In the genomic region with DNA sequence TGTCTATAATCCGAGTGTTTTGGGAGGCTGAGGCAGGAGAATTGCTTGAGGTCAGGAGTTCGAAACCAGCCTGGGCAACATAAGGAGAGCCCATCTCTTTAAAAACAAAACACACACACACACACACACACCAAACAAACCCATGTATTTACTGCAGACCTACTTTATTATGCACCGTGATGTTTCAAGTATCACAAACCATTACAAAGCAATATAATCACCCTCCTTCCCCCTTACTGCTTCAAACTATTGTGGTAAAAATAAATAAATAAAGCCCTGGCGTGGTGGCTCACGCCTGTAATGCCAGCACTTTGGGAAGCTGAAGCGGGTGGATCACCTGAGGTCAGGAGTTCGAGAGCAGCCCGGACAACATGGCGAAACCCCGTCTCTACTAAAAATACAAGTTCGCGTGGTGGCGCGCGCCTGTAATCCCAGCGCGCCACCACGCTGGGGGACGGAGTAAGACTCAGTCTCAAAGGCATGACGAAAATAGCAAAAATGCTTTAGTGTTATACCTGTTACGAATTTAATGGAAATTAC, we compare ENCODE assay signal across 8 cellular contexts. TPM values are rescaled to one million over a fixed set of nuclear protein-coding genes. Genes with fewer than 3 reads are reported as not detected.
DNase-seq lines count a peak whose midpoint lies in the region; ATAC-seq and TF ChIP-seq lines count a peak whose summit lies in the region.

No MANE protein-coding gene starts in this region.

- H3K36me3 ChIP-seq in PC-3 (ENCODE audit: low read depth, low read length), result no peaks in the 10 kb centered on the region
- H3K36me3 ChIP-seq in esophagus muscularis mucosa, result no peaks in the 10 kb centered on the region

- peak overlapping the region; percentile 97 for H3K4me2 ChIP-seq in PC-3 (ENCODE audit: low read length)

- peaks cover 21% of the 10 kb centered on the region for H3K4me1 ChIP-seq in PC-3 (ENCODE audit: insufficient read depth, low read length)
- H3K4me1 ChIP-seq in esophagus muscularis mucosa, result peaks cover 26 to 53% (median 42%) of the 10 kb centered on the region in 4 donors

- BruUV-seq in PC-3 (replicated peaks; lab: Mats Ljungman, UMichigan), result no TSS peak

- H3K9ac ChIP-seq in PC-3 (ENCODE audit: low read length), result peak overlapping the region; percentile 94

- intact Hi-C loops in PC-3 (cut with micrococcal nuclease) (no loop called here), esophagus muscularis mucosa (cut with DNase I) (loop anchor here (10.0 kb wide), 1 partner anchor 80 kb away; no protein-coding TSS in a partner anchor), posterior vena cava (cut with DNase I) (no loop called here)

- H3K9me2 ChIP-seq in PC-3 (replicated peaks; ENCODE audit: low read length), result no peaks in the 10 kb centered on the region

- H3K79me2 ChIP-seq in PC-3 (ENCODE audit: low read length), result peaks cover 34% of the 10 kb centered on the region

- CTCF ChIA-PET in PC-3 (lab: Charles Lee), result no interaction called here

- H3K9me3 ChIP-seq in PC-3 (ENCODE audit: low read length) (no peaks in the 10 kb centered on the region), esophagus muscularis mucosa (no peaks in the 10 kb centered on the region)

- no peak for TF ChIP-seq POLR2A in esophagus muscularis mucosa (IDR thresholded peaks at IDR 0.05; ENCODE audit: low read depth)

- no peak for TF ChIP-seq EP300 in esophagus muscularis mucosa (IDR thresholded peaks at IDR 0.05)

- TF ChIP-seq CTCF in PC-3 (conservative IDR thresholded peaks at IDR 0.05; ENCODE audit: low read depth, low read length) (peak; percentile 33; the same call in 1 of the 2 replicates), esophagus muscularis mucosa (IDR thresholded peaks at IDR 0.05) (no peak)

- H4K20me1 ChIP-seq in PC-3 (ENCODE audit: low read length), result peaks cover 9% of the 10 kb centered on the region; the same call in 1 of the 2 replicates

- POLR2A ChIA-PET in PC-3 (lab: Charles Lee; ENCODE audit: unreplicated experiment), result interaction anchor here (0.6 kb wide), 1 partner anchor 83 kb away, joined by 6 read pairs; no protein-coding TSS in a partner anchor

- no peak overlapping the region for H2AFZ ChIP-seq in PC-3 (ENCODE audit: low read length)

- H3K4me3 ChIP-seq in GM08714 (ENCODE audit: low read length) (peak overlapping the region; percentile 69), PC-3 (ENCODE audit: low read length) (peak overlapping the region; percentile 98), esophagus muscularis mucosa (peak overlapping the region; percentile 91 to 98 (median 95))

- 60% methylated on average over 21 of the region's 21 CpGs for WGBS in esophagus muscularis mucosa

- ATAC-seq in PC-3 (no peak), GM18502 (IDR thresholded peaks at IDR 0.05; ENCODE audit: poor library complexity, unreplicated experiment) (no peak), GM21529 (IDR thresholded peaks at IDR 0.05; ENCODE audit: unreplicated experiment) (no peak), HG02938 (IDR thresholded peaks at IDR 0.05; ENCODE audit: unreplicated experiment) (no peak), HG03571 (IDR thresholded peaks at IDR 0.05; ENCODE audit: unreplicated experiment) (no peak)

- H3K27ac ChIP-seq in PC-3 (ENCODE audit: low read length) (no peak overlapping the region), esophagus muscularis mucosa (replicated peaks in 1 of 4) (peak overlapping the region; percentile 97 to 99 (median 98))

- H3F3A ChIP-seq in PC-3 (ENCODE audit: low read length, unreplicated experiment), result no peaks in the 10 kb centered on the region

- no peaks in the 10 kb centered on the region for H3K27me3 ChIP-seq in PC-3 (ENCODE audit: low read length)
- no peaks in the 10 kb centered on the region for H3K27me3 ChIP-seq in esophagus muscularis mucosa

- DNase-seq in PC-3, result peak; percentile 29
- no peak for DNase-seq in esophagus muscularis mucosa (ENCODE audit: extremely low spot score)
- DNase-seq in posterior vena cava (ENCODE audit: low spot score), result peak; percentile 56

RNA-seq across cellular contexts. Expression of a gene that starts 1.5 kb away (rescaled TPM):
- total RNA-seq in PC-3 (2014; rRNA removed) (32.3 and 36.5 TPM in 2 replicates), esophagus muscularis mucosa (10 to 100 TPM; 33.2 to 41.9 (median 38.5) TPM), posterior vena cava (10 to 100 TPM; 13.9 to 16.2 TPM)

RNA-seq across cellular contexts. Expression of a gene that starts 22.0 kb away (rescaled TPM):
- total RNA-seq in PC-3 (2014; rRNA removed), result not detected in 2 replicates
- 1 to 10 TPM in 2 of 4 donors, under 1 TPM in 2; 0.42 to 2.0 (median 0.90) TPM for total RNA-seq in esophagus muscularis mucosa
- total RNA-seq in posterior vena cava, result 1 to 10 TPM in 1 of 2 donors, under 1 TPM in 1; 1.00 to 2.2 TPM

RNA-seq across cellular contexts. Expression of a gene that starts 37.4 kb away (rescaled TPM):
- total RNA-seq in PC-3 (2014; rRNA removed) (3.3 and 3.5 TPM in 2 replicates), esophagus muscularis mucosa (10 to 100 TPM; 18.2 to 27.9 (median 23.4) TPM), posterior vena cava (10 to 100 TPM; 16.9 to 18.5 TPM)
